ENCODE assay signal across 1 cellular context in genomic region chr15:48550822-48551525, GRCh38.
TF ChIP-seq lines count a peak whose summit lies in the region.

No MANE protein-coding gene starts in this region.

TF ChIP-seq in K562, 482 proteins besides CTCF, POLR2A, EP300 and RAD21 (continued from another document and continues in another):
- TF ChIP-seq, protein P1, sequence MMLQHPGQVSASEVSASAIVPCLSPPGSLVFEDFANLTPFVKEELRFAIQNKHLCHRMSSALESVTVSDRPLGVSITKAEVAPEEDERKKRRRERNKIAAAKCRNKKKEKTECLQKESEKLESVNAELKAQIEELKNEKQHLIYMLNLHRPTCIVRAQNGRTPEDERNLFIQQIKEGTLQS (IDR thresholded peaks at IDR 0.05): peak; percentile 69; the same call in 1 of the 2 replicates
- TF ChIP-seq, protein P1 (CRISPR knock-in tag; conservative IDR thresholded peaks at IDR 0.05): no peak
- no peak for TF ChIP-seq TFAM (CRISPR knock-in tag; conservative IDR thresholded peaks at IDR 0.05)
- TF ChIP-seq, protein P2, sequence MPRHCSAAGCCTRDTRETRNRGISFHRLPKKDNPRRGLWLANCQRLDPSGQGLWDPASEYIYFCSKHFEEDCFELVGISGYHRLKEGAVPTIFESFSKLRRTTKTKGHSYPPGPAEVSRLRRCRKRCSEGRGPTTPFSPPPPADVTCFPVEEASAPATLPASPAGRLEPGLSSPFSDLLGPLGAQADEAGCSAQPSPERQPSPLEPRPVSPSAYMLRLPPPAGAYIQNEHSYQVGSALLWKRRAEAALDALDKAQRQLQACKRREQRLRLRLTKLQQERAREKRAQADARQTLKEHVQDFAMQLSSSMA (CRISPR knock-in tag; IDR thresholded peaks at IDR 0.05): no peak
- TF ChIP-seq, protein P3, sequence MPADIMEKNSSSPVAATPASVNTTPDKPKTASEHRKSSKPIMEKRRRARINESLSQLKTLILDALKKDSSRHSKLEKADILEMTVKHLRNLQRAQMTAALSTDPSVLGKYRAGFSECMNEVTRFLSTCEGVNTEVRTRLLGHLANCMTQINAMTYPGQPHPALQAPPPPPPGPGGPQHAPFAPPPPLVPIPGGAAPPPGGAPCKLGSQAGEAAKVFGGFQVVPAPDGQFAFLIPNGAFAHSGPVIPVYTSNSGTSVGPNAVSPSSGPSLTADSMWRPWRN (IDR thresholded peaks at IDR 0.05; ENCODE audit: low read depth): no peak
- no peak for TF ChIP-seq RBM34 (IDR thresholded peaks at IDR 0.05; ENCODE audit: borderline replicate concordance, insufficient read depth, low read length)
- TF ChIP-seq ETV1 (tag; conservative IDR thresholded peaks at IDR 0.05; ENCODE audit: low read depth): no peak
- TF ChIP-seq RBM15 (IDR thresholded peaks at IDR 0.05; ENCODE audit: insufficient read depth, low read length): no peak
- TF ChIP-seq RFX7 (CRISPR knock-in tag; IDR thresholded peaks at IDR 0.05): no peak
- TF ChIP-seq JUNB (CRISPR knock-in tag; conservative IDR thresholded peaks at IDR 0.05): no peak
- TF ChIP-seq GATA2 (CRISPR knock-in tag; IDR thresholded peaks at IDR 0.05): no peak
- no peak for TF ChIP-seq ZBTB2 (IDR thresholded peaks at IDR 0.05)
- TF ChIP-seq RBFOX2 (IDR thresholded peaks at IDR 0.05; ENCODE audit: low read depth, low read length): no peak
- TF ChIP-seq HDAC3 (IDR thresholded peaks at IDR 0.05; ENCODE audit: borderline replicate concordance, partially characterized antibody): peak; percentile 34
- TF ChIP-seq, protein P4, sequence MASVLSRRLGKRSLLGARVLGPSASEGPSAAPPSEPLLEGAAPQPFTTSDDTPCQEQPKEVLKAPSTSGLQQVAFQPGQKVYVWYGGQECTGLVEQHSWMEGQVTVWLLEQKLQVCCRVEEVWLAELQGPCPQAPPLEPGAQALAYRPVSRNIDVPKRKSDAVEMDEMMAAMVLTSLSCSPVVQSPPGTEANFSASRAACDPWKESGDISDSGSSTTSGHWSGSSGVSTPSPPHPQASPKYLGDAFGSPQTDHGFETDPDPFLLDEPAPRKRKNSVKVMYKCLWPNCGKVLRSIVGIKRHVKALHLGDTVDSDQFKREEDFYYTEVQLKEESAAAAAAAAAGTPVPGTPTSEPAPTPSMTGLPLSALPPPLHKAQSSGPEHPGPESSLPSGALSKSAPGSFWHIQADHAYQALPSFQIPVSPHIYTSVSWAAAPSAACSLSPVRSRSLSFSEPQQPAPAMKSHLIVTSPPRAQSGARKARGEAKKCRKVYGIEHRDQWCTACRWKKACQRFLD (CRISPR knock-in tag; IDR thresholded peaks at IDR 0.05): no peak
- no peak for TF ChIP-seq GTF2A2 (tag; IDR thresholded peaks at IDR 0.05)
- no peak for TF ChIP-seq ATF1 (CRISPR knock-in tag; IDR thresholded peaks at IDR 0.05)
- TF ChIP-seq ATF1 (tag; IDR thresholded peaks at IDR 0.05): peak; percentile 70
- no peak for TF ChIP-seq U2AF1 (optimal IDR thresholded peaks at IDR 0.05; ENCODE audit: low read depth, low read length)
- TF ChIP-seq SMAD3 (CRISPR knock-in tag; conservative IDR thresholded peaks at IDR 0.05): no peak
- no peak for TF ChIP-seq ZNF318 (IDR thresholded peaks at IDR 0.05; ENCODE audit: borderline replicate concordance in 1 of 2, low read depth in 1 of 2)
- peak; percentile 90 for TF ChIP-seq ATF7 (IDR thresholded peaks at IDR 0.05)
- TF ChIP-seq FOS (IDR thresholded peaks at IDR 0.05; ENCODE audit: extremely low read depth, insufficient read length): no peak
- no peak for TF ChIP-seq BRD4 (IDR thresholded peaks at IDR 0.05)
- no peak for TF ChIP-seq SAFB2 (IDR thresholded peaks at IDR 0.05; ENCODE audit: borderline replicate concordance, low read depth, low read length, severe bottlenecking)
- TF ChIP-seq ARID3A (IDR thresholded peaks at IDR 0.05; ENCODE audit: borderline replicate concordance, low read depth, low read length): no peak
- TF ChIP-seq NR3C1 (CRISPR knock-in tag; IDR thresholded peaks at IDR 0.05): no peak
- TF ChIP-seq ZNF444 (CRISPR knock-in tag; IDR thresholded peaks at IDR 0.05): no peak
- no peak for TF ChIP-seq ELK1 (CRISPR knock-in tag; IDR thresholded peaks at IDR 0.05)
- TF ChIP-seq ZNF696 (CRISPR knock-in tag; conservative IDR thresholded peaks at IDR 0.05): no peak
- TF ChIP-seq ZNF778 (CRISPR knock-in tag; IDR thresholded peaks at IDR 0.05): no peak
- no peak for TF ChIP-seq MEIS2 (IDR thresholded peaks at IDR 0.05; ENCODE audit: partially characterized antibody)
- TF ChIP-seq CCNT2 (IDR thresholded peaks at IDR 0.05; ENCODE audit: borderline replicate concordance, extremely low read depth, insufficient read length, low read depth, low read length): peak; percentile 40
- TF ChIP-seq MTA2 (IDR thresholded peaks at IDR 0.05; ENCODE audit: low read depth): no peak
- no peak for TF ChIP-seq ZBTB11 (CRISPR knock-in tag; IDR thresholded peaks at IDR 0.05)
- TF ChIP-seq MXI1 (IDR thresholded peaks at IDR 0.05; ENCODE audit: low read depth, low read length): no peak
- no peak for TF ChIP-seq ZNF695 (CRISPR knock-in tag; IDR thresholded peaks at IDR 0.05)
- TF ChIP-seq ZNF445 (CRISPR knock-in tag; IDR thresholded peaks at IDR 0.05; ENCODE audit: low read depth): no peak
- TF ChIP-seq NR2C2 (CRISPR knock-in tag; IDR thresholded peaks at IDR 0.05): no peak
- TF ChIP-seq NR2C2 (tag; IDR thresholded peaks at IDR 0.05): no peak
- no peak for TF ChIP-seq POLR2B (IDR thresholded peaks at IDR 0.05; ENCODE audit: low read depth, partially characterized antibody)
- peak; percentile 81 for TF ChIP-seq CREM (IDR thresholded peaks at IDR 0.05; ENCODE audit: low read depth)
- TF ChIP-seq MCM3 (IDR thresholded peaks at IDR 0.05): no peak
- no peak for TF ChIP-seq SMAD4 (CRISPR knock-in tag; conservative IDR thresholded peaks at IDR 0.05)
- no peak for TF ChIP-seq PRMT5 (CRISPR knock-in tag; IDR thresholded peaks at IDR 0.05)
- TF ChIP-seq ARID2 (IDR thresholded peaks at IDR 0.05): no peak
- peak; percentile 97 for TF ChIP-seq MEF2D (tag; conservative IDR thresholded peaks at IDR 0.05; ENCODE audit: low read depth)
- TF ChIP-seq EGR1 (conservative IDR thresholded peaks at IDR 0.05): peak; percentile 77
- 0 out of 4 replicates have a peak, but pooled peaks of 1 of the 2 experiments have one; percentile 40 for TF ChIP-seq HDAC1 (IDR thresholded peaks at IDR 0.05)
- TF ChIP-seq KLF13 (tag; IDR thresholded peaks at IDR 0.05; ENCODE audit: borderline replicate concordance, low read depth): no peak
- no peak for TF ChIP-seq ELF2 (CRISPR knock-in tag; IDR thresholded peaks at IDR 0.05)
- no peak for TF ChIP-seq ELF4 (CRISPR knock-in tag; IDR thresholded peaks at IDR 0.05)
